Comparison of ENCODE assay signal across 15 cellular contexts in the genomic region with DNA sequence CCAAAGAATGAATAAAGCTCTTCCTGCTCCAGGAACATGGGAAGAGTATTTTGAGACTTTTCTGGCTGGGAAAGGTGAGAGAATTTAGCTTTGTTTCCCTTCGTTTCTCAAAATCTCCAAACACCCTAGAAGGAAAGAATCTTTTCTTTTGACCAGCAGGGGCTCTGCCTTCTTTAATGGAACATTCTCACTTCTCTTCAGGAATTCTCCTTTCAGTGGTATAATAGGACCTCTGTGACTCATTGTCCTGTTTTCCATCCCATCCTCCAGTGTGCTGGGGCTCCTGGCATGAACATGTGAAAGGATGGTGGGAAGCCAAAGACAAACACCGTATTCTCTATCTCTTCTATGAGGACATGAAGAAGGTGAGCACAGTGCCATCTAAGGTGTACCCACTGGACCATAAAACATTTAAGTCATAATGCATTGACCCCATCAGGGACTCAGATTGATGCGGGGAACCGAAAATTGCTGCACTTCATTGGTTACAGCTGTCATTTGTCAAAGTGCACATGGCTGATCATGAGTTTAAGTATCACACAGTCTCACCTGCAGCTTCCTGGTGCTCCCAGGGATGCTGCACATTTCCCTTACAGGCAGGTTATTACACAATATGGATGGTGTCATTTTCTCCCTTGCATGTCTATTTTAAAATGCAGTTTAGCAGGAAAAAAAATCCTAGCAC. TPM values are rescaled to one million over a fixed set of nuclear protein-coding genes. Genes with fewer than 3 reads are reported as not detected.
DNase-seq lines count a peak whose midpoint lies in the region; ATAC-seq, FAIRE-seq and TF ChIP-seq lines count a peak whose summit lies in the region.
"Had no signal": no experiment of that assay in that cellular context is flagged by ENCODE, and none has a peak within 500 bp of the region (broad histone marks: within the 10 kb centered on the region; RNA-seq: fewer than 3 reads in every experiment).

No MANE protein-coding gene starts in this region.

- BruUV-seq in Calu3 (replicated peaks; lab: Mats Ljungman, UMichigan), result no TSS peak

- in situ Hi-C loops in astrocyte of the spinal cord (cut with HindIII; ENCODE audit: low sequenced_read_pairs), result no loop called here

- peaks cover 52% of the 10 kb centered on the region for H3K4me1 Mint-ChIP-seq in Calu3 (ENCODE audit: low read depth, unreplicated experiment)
- no peaks in the 10 kb centered on the region for H3K4me1 Mint-ChIP-seq in activated CD8-positive, alpha-beta memory T cell treated with anti-CD3 and anti-CD28 coated beads, Interleukin-2, amount 10 ng/mL, durations not matched to agents 7 days and 5 days
- H3K4me1 Mint-ChIP-seq: activated B cell treated with CpG ODN at 0.5 μM for 24 hours had no signal

- DNase-seq in Calu3 (no peak), HCEC 1CT (peak; percentile 17), astrocyte of the spinal cord (ENCODE audit: low read depth, low spot score) (no peak), kidney glomerular epithelial cell (lab: John Stamatoyannopoulos, UW) (peak; percentile 24), pancreas (no peak), NCI-H1417 treated with DMSO at 0.1 percent for 48 hours (lab: John Stamatoyannopoulos, UW) (no peak)
- DNase-seq in activated CD8-positive, alpha-beta memory T cell treated with anti-CD3 and anti-CD28 coated beads, Interleukin-2, amount 10 ng/mL, durations not matched to agents 7 days and 5 days, result no peak
- DNase-seq: activated B cell treated with CpG ODN at 0.5 μM for 24 hours; activated T-cell treated with anti-CD3 and anti-CD28 coated beads, Interleukin-2, amount 50 U/mL, for 24 hours; body of pancreas; C1 segment of cervical spinal cord; naive B cell had no signal

- H3K9me3 Mint-ChIP-seq in Calu3 (ENCODE audit: low read depth, unreplicated experiment), result no peaks in the 10 kb centered on the region
- no peaks in the 10 kb centered on the region for H3K9me3 Mint-ChIP-seq in activated CD8-positive, alpha-beta memory T cell treated with anti-CD3 and anti-CD28 coated beads, Interleukin-2, amount 10 ng/mL, durations not matched to agents 7 days and 5 days (ENCODE audit: low read depth)
- H3K9me3 Mint-ChIP-seq: activated B cell treated with CpG ODN at 0.5 μM for 24 hours; activated T-cell treated with anti-CD3 and anti-CD28 coated beads, Interleukin-2, amount 50 U/mL, for 24 hours; naive B cell had no signal

- no peaks in the 10 kb centered on the region for H3K27me3 ChIP-seq in pancreas
- H3K27me3 ChIP-seq: body of pancreas had no signal

- CTCF ChIA-PET in Calu3 (lab: Charles Lee), result interaction anchor here (1.3 kb wide), 1 partner anchor 14 kb away, joined by 5 read pairs; no protein-coding TSS in a partner anchor
- CTCF ChIA-PET in activated CD8-positive, alpha-beta memory T cell treated with anti-CD3 and anti-CD28 coated beads, Interleukin-2, amount 10 ng/mL, durations not matched to agents 7 days and 5 days (lab: Charles Lee), result no interaction called here

- no peaks in the 10 kb centered on the region for H3K9me3 ChIP-seq in pancreas
- H3K9me3 ChIP-seq: body of pancreas had no signal

- H3K27ac Mint-ChIP-seq in Calu3 (ENCODE audit: unreplicated experiment), result peak overlapping the region; percentile 88
- H3K27ac Mint-ChIP-seq in activated CD8-positive, alpha-beta memory T cell treated with anti-CD3 and anti-CD28 coated beads, Interleukin-2, amount 10 ng/mL, durations not matched to agents 7 days and 5 days, result no peak overlapping the region
- H3K27ac Mint-ChIP-seq: activated B cell treated with CpG ODN at 0.5 μM for 24 hours; activated T-cell treated with anti-CD3 and anti-CD28 coated beads, Interleukin-2, amount 50 U/mL, for 24 hours; naive B cell had no signal

- no peaks in the 10 kb centered on the region for H3K36me3 ChIP-seq in pancreas

- TF ChIP-seq CTCF in Calu3 (IDR thresholded peaks at IDR 0.05; ENCODE audit: unreplicated experiment) (no peak), astrocyte of the spinal cord (IDR thresholded peaks at IDR 0.05; ENCODE audit: low read depth, low read length) (peak; percentile 17), pancreas (IDR thresholded peaks at IDR 0.05) (no peak)

- intact Hi-C loops in Calu3 (cut with micrococcal nuclease; ENCODE audit: unreplicated experiment) (no loop called here), pancreas (cut with DNase I) (no loop called here)

- FAIRE-seq in pancreas (lab: Jason Lieb, UNC), result no peak

- peaks cover 34% of the 10 kb centered on the region for H3K36me3 Mint-ChIP-seq in Calu3 (ENCODE audit: insufficient read depth, unreplicated experiment)
- no peaks in the 10 kb centered on the region for H3K36me3 Mint-ChIP-seq in activated CD8-positive, alpha-beta memory T cell treated with anti-CD3 and anti-CD28 coated beads, Interleukin-2, amount 10 ng/mL, durations not matched to agents 7 days and 5 days
- H3K36me3 Mint-ChIP-seq: naive B cell had no signal

- peak overlapping the region; percentile 21 for H3K4me3 Mint-ChIP-seq in Calu3 (ENCODE audit: low read depth, unreplicated experiment)
- H3K4me3 Mint-ChIP-seq in activated CD8-positive, alpha-beta memory T cell treated with anti-CD3 and anti-CD28 coated beads, Interleukin-2, amount 10 ng/mL, durations not matched to agents 7 days and 5 days, result no peak overlapping the region
- H3K4me3 Mint-ChIP-seq: activated B cell treated with CpG ODN at 0.5 μM for 24 hours; activated T-cell treated with anti-CD3 and anti-CD28 coated beads, Interleukin-2, amount 50 U/mL, for 24 hours had no signal

- 91 to 92% methylated on average over 4 of the region's 4 CpGs for WGBS in pancreas, 2 donors

- H3K27ac ChIP-seq in pancreas, result no peak overlapping the region
- H3K27ac ChIP-seq: body of pancreas, skin epidermis had no signal

- no peaks in the 10 kb centered on the region for H3K4me1 ChIP-seq in pancreas
- H3K4me1 ChIP-seq: body of pancreas had no signal

- H3K4me3 ChIP-seq in astrocyte of the spinal cord (ENCODE audit: low read depth, low read length), result no peak overlapping the region
- no peak overlapping the region for H3K4me3 ChIP-seq in pancreas
- H3K4me3 ChIP-seq: body of pancreas, skin epidermis had no signal

- no peaks in the 10 kb centered on the region for H3K27me3 Mint-ChIP-seq in Calu3 (ENCODE audit: unreplicated experiment)
- H3K27me3 Mint-ChIP-seq in activated CD8-positive, alpha-beta memory T cell treated with anti-CD3 and anti-CD28 coated beads, Interleukin-2, amount 10 ng/mL, durations not matched to agents 7 days and 5 days, result peaks cover 10% of the 10 kb centered on the region
- H3K27me3 Mint-ChIP-seq: naive B cell had no signal

- ATAC-seq in HG02938 (IDR thresholded peaks at IDR 0.05; ENCODE audit: unreplicated experiment), result no peak
- ATAC-seq in pancreas, result no peak
- no peak for ATAC-seq in activated CD8-positive, alpha-beta memory T cell treated with anti-CD3 and anti-CD28 coated beads, Interleukin-2, amount 10 ng/mL, durations not matched to agents 7 days and 5 days
- ATAC-seq: body of pancreas had no signal

RNA-seq across cellular contexts. Expression of a gene that starts 5.5 kb away (rescaled TPM):
- total RNA-seq in Calu3 (2022), result not detected in 2 replicates
- total RNA-seq in pancreas, result 1 to 10 TPM in 2 of 6 donors, under 1 TPM in 4; 0.55 to 5.0 (median 0.67) TPM
- polyA plus RNA-seq in pancreas, result under 1 TPM; 0.42 to 0.92 TPM
- not detected for total RNA-seq in activated CD8-positive, alpha-beta memory T cell treated with anti-CD3 and anti-CD28 coated beads, Interleukin-2, amount 10 ng/mL, durations not matched to agents 7 days and 5 days
- total RNA-seq: activated B cell treated with CpG ODN at 0.5 μM for 24 hours, NCI-H460 had no signal

Comparison
In these comparisons a context has a peak if more than half of its experiments do, and no peak if none do; other contexts are left out.
1. DNase-seq: peak in HCEC 1CT (single experiment) and kidney glomerular epithelial cell (single experiment); none in Calu3 (single experiment), astrocyte of the spinal cord (single experiment), pancreas (0 of 6), NCI-H1417 treated with DMSO at 0.1 percent for 48 hours (single experiment) and activated CD8-positive, alpha-beta memory T cell treated with anti-CD3 and anti-CD28 coated beads, Interleukin-2, amount 10 ng/mL, durations not matched to agents 7 days and 5 days (single experiment).